1 cellular context compared by ENCODE assay signal in genomic region chr15:89761009-89761831, GRCh38.
TF ChIP-seq lines count a peak whose summit lies in the region.

No MANE protein-coding gene starts in this region.

TF ChIP-seq in GM12878, 131 proteins besides CTCF, POLR2A, EP300 and RAD21:
- TF ChIP-seq IKZF2 (IDR thresholded peaks at IDR 0.05) (no peak), IRF5 (IDR thresholded peaks at IDR 0.05; ENCODE audit: borderline replicate concordance) (no peak), TCF3 (IDR thresholded peaks at IDR 0.05; ENCODE audit: borderline replicate concordance, insufficient read depth, low read depth, low read length) (peak; percentile 67; the same call in 1 of the 2 replicates)
TF ChIP-seq in GM12878: peak in this region for 1.
